Comparison of ENCODE assay signal across 29 cellular contexts in genomic region chr16:85181739-85182129, GRCh38.
"Had no signal": no experiment of that assay in that cellular context is flagged by ENCODE, and none has a peak within 500 bp of the region (broad histone marks: within the 10 kb centered on the region; RNA-seq: fewer than 3 reads in every experiment).

No MANE protein-coding gene starts in this region.

- H3K9me3 ChIP-seq: pancreas, prostate gland had no signal

- DNase-seq: activated CD4-positive, alpha-beta T cell treated with anti-CD3 and anti-CD28 coated beads for 4 hours; activated CD4-positive, alpha-beta T cell treated with anti-CD3 and anti-CD28 coated beads, Interleukin-2, amount 50 U/mL, for 4 hours; activated CD8-positive, alpha-beta memory T cell treated with anti-CD3 and anti-CD28 coated beads for 24 hours; activated CD8-positive, alpha-beta memory T cell treated with anti-CD3 and anti-CD28 coated beads, Interleukin-2, amount 50 U/mL, for 4 hours; activated effector memory CD4-positive, alpha-beta T cell treated with anti-CD3 and anti-CD28 coated beads, Interleukin-2, amount 50 U/mL, for 16 hours; activated naive CD4-positive, alpha-beta T cell treated with anti-CD3 and anti-CD28 coated beads for 36 hours; activated naive CD8-positive, alpha-beta T cell treated with anti-CD3 and anti-CD28 coated beads for 36 hours; activated T-cell treated with anti-CD3 and anti-CD28 coated beads, Interleukin-2, amount 50 U/mL, for 1 hour; amniotic stem cell; brain microvascular endothelial cell; central memory CD4-positive, alpha-beta T cell; foreskin fibroblast; hypothalamus; immature natural killer cell; naive B cell; nephron progenitor cell; stimulated activated CD4-positive, alpha-beta T cell treated with anti-CD3 and anti-CD28 coated beads, Interleukin-12 subunit alpha, Interleukin-12 subunit beta, amount 100 ng/mL, for 4 hours; stimulated activated CD4-positive, alpha-beta T cell treated with anti-CD3 and anti-CD28 coated beads, Interleukin-4, amount 100 ng/mL, for 1 hour; substantia nigra had no signal

- H3K4me1 ChIP-seq: prostate gland had no signal

- H3K27ac Mint-ChIP-seq: activated naive CD4-positive, alpha-beta T cell treated with anti-CD3 and anti-CD28 coated beads for 36 hours; activated naive CD8-positive, alpha-beta T cell treated with anti-CD3 and anti-CD28 coated beads for 36 hours; activated T-helper 1 cell treated with anti-CD3 and anti-CD28 coated beads, Interleukin-12 subunit alpha, Interleukin-12 subunit beta, Interleukin-2, Interleukin-4 antibody, amounts not matched to agents 30 ng/mL and 10 ng/mL and 1 ng/mL, durations not matched to agents 14 hours and 24 hours and 36 hours; immature natural killer cell; mesothelial cell of epicardium; naive B cell; nephron progenitor cell; stimulated activated naive CD8-positive, alpha-beta T cell treated with anti-CD3 and anti-CD28 coated beads, Interleukin-15, Interleukin-2, amounts not matched to agents 100 ng/mL and 50 ng/mL, for 24 hours; type B pancreatic cell had no signal

- H3K27ac ChIP-seq: brain microvascular endothelial cell, left lung, pancreas, prostate gland had no signal

- H3K4me1 Mint-ChIP-seq: activated naive CD8-positive, alpha-beta T cell treated with anti-CD3 and anti-CD28 coated beads for 36 hours; immature natural killer cell; naive B cell had no signal

- ATAC-seq: left lung had no signal

- H3K36me3 Mint-ChIP-seq: activated naive CD8-positive, alpha-beta T cell treated with anti-CD3 and anti-CD28 coated beads for 36 hours; naive B cell had no signal

- H3K36me3 ChIP-seq: pancreas, prostate gland had no signal

- H3K4me3 ChIP-seq: heart left ventricle, left lung, pancreas, prostate gland had no signal

- H3K27me3 ChIP-seq: brain microvascular endothelial cell, heart left ventricle, pancreas had no signal

- FAIRE-seq: astrocyte, endothelial cell of umbilical vein, pancreas had no signal

- H3K4me3 Mint-ChIP-seq: activated naive CD4-positive, alpha-beta T cell treated with anti-CD3 and anti-CD28 coated beads for 36 hours; activated naive CD8-positive, alpha-beta T cell treated with anti-CD3 and anti-CD28 coated beads for 36 hours; activated T-helper 1 cell treated with anti-CD3 and anti-CD28 coated beads, Interleukin-12 subunit alpha, Interleukin-12 subunit beta, Interleukin-2, Interleukin-4 antibody, amounts not matched to agents 30 ng/mL and 10 ng/mL and 1 ng/mL, durations not matched to agents 14 hours and 24 hours and 36 hours; immature natural killer cell; mesothelial cell of epicardium; naive B cell; nephron progenitor cell; stimulated activated naive CD8-positive, alpha-beta T cell treated with anti-CD3 and anti-CD28 coated beads, Interleukin-15, Interleukin-2, amounts not matched to agents 100 ng/mL and 50 ng/mL, for 24 hours; type B pancreatic cell had no signal
